ENCODE assay signal across 10 cellular contexts in genomic region chr11:7600205-7600775, GRCh38.
DNase-seq lines count a peak whose midpoint lies in the region; ATAC-seq and TF ChIP-seq lines count a peak whose summit lies in the region.
"Had no signal": no experiment of that assay in that cellular context is flagged by ENCODE, and none has a peak within 500 bp of the region (broad histone marks: within the 10 kb centered on the region; RNA-seq: fewer than 3 reads in every experiment).

No MANE protein-coding gene starts in this region.

- ATAC-seq in psoas muscle (peak; percentile 89 to 95 (median 94)), GM19328 (IDR thresholded peaks at IDR 0.05; ENCODE audit: unreplicated experiment) (no peak)
- ATAC-seq in effector memory CD8-positive, alpha-beta T cell (replicated peaks), result no peak

- DNase-seq in Daoy (ENCODE audit: low read depth) (peak; percentile 63), RPMI7951 (ENCODE audit: low read depth) (peak; percentile 64), fibroblast of villous mesenchyme (ENCODE audit: low read depth) (peak; percentile 91), psoas muscle (peak; percentile 56 to 75), activated T-cell treated with anti-CD3 and anti-CD28 coated beads for 4 hours (no peak), WERI-Rb-1 (no peak)
- DNase-seq in effector memory CD8-positive, alpha-beta T cell, result no peak
- DNase-seq: activated CD8-positive, alpha-beta memory T cell treated with anti-CD3 and anti-CD28 coated beads, Interleukin-2, amount 50 U/mL, for 4 hours had no signal

- no peak overlapping the region for H3K4me3 Mint-ChIP-seq in effector memory CD8-positive, alpha-beta T cell
- H3K4me3 Mint-ChIP-seq: IgD-negative memory B cell had no signal

- H3K27ac ChIP-seq in psoas muscle, result peak overlapping the region; percentile 81
- no peak overlapping the region for H3K27ac ChIP-seq in WERI-Rb-1

- H3K36me3 ChIP-seq in psoas muscle (ENCODE audit: insufficient read depth in 1 of 2, low read depth in 1 of 2), result peaks cover 0 to 8% of the 10 kb centered on the region in 2 donors
- no peaks in the 10 kb centered on the region for H3K36me3 ChIP-seq in WERI-Rb-1

- H3K27me3 ChIP-seq in psoas muscle (ENCODE audit: insufficient read depth in 3 of 3, low read length in 2 of 3) (no peaks in the 10 kb centered on the region), WERI-Rb-1 (ENCODE audit: insufficient read depth, low read depth, severe bottlenecking) (no peaks in the 10 kb centered on the region)

- H3K27ac Mint-ChIP-seq in effector memory CD8-positive, alpha-beta T cell, result no peak overlapping the region

- intact Hi-C loops in psoas muscle (cut with DNase I), result loop anchor here in 1 of 2 donors (5.0 kb wide), 1 partner anchor 88 kb away; the partner anchor contains the start of gene PPFIBP2

- H3K9me3 Mint-ChIP-seq in effector memory CD8-positive, alpha-beta T cell, result no peaks in the 10 kb centered on the region
- H3K9me3 Mint-ChIP-seq: IgD-negative memory B cell had no signal

- H3K36me3 Mint-ChIP-seq in effector memory CD8-positive, alpha-beta T cell (ENCODE audit: insufficient read depth), result no peaks in the 10 kb centered on the region

- TF ChIP-seq CTCF in fibroblast of villous mesenchyme (IDR thresholded peaks at IDR 0.05; ENCODE audit: insufficient read depth, low read depth, low read length) (no peak), psoas muscle (IDR thresholded peaks at IDR 0.05) (no peak), WERI-Rb-1 (IDR thresholded peaks at IDR 0.05; ENCODE audit: low read depth, low read length) (no peak)

- peaks cover 44% of the 10 kb centered on the region for H3K4me1 ChIP-seq in psoas muscle

- H3K4me3 ChIP-seq in fibroblast of villous mesenchyme (ENCODE audit: low read depth, low read length), result no peak overlapping the region
- H3K4me3 ChIP-seq in psoas muscle, result no peak overlapping the region
- H3K4me3 ChIP-seq in WERI-Rb-1 (ENCODE audit: low read depth, low read length), result no peak overlapping the region

- no peaks in the 10 kb centered on the region for H3K27me3 Mint-ChIP-seq in effector memory CD8-positive, alpha-beta T cell
- H3K27me3 Mint-ChIP-seq: IgD-negative memory B cell had no signal

- WGBS in psoas muscle, 3 donors, result 62 to 79% (median 70%) methylated on average over 6 of the region's 6 CpGs

- no peaks in the 10 kb centered on the region for H3K4me1 Mint-ChIP-seq in effector memory CD8-positive, alpha-beta T cell (ENCODE audit: low read depth in 2 of 2)

- H3K9me3 ChIP-seq in psoas muscle, result no peaks in the 10 kb centered on the region
- no peaks in the 10 kb centered on the region for H3K9me3 ChIP-seq in WERI-Rb-1 (ENCODE audit: severe bottlenecking)

Comparison
In these comparisons a context has a peak if more than half of its experiments do, and no peak if none do; other contexts are left out.
1. DNase-seq: peak in Daoy (single experiment), RPMI7951 (single experiment), fibroblast of villous mesenchyme (single experiment) and psoas muscle (2 of 2); none in effector memory CD8-positive, alpha-beta T cell (0 of 3), activated T-cell treated with anti-CD3 and anti-CD28 coated beads for 4 hours (single experiment) and WERI-Rb-1 (single experiment).
2. ATAC-seq: peak in psoas muscle (4 of 4); none in effector memory CD8-positive, alpha-beta T cell (single experiment) and GM19328 (single experiment).